Comparison of ENCODE assay signal across 1 cellular context in genomic region chr11:133619397-133619796, GRCh38.
TF ChIP-seq lines count a peak whose summit lies in the region.

No MANE protein-coding gene starts in this region.

TF ChIP-seq in H1, 55 proteins besides CTCF, POLR2A, EP300 and RAD21:
- TF ChIP-seq MAFK (IDR thresholded peaks at IDR 0.05; ENCODE audit: low read depth, low read length) (no peak), TEAD4 (IDR thresholded peaks at IDR 0.05; ENCODE audit: low read depth, low read length) (0 out of 2 replicates have a peak, but pooled peaks have one; percentile 70)
- TF ChIP-seq, protein P1, sequence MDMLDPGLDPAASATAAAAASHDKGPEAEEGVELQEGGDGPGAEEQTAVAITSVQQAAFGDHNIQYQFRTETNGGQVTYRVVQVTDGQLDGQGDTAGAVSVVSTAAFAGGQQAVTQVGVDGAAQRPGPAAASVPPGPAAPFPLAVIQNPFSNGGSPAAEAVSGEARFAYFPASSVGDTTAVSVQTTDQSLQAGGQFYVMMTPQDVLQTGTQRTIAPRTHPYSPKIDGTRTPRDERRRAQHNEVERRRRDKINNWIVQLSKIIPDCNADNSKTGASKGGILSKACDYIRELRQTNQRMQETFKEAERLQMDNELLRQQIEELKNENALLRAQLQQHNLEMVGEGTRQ (IDR thresholded peaks at IDR 0.05; ENCODE audit: low read length): no peak
